24 cellular contexts compared by ENCODE assay signal in the genomic region with DNA sequence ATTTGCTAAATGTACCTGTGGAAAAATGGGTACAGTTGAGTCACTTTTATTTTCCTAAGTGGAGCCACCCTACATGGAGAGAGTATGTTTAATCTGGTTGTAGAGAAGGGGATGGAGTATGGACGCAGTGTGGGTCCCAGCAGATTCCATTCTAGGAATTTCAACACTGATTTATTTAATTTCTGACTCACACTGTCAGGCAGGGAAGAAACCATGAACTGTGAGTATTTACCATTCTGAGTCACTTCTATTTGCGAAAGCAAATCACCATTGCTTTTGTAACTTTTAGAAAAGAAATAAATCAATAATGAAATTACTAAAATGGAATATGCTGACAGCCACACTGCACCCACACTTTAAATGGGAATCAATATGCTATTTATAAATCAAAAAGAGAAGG.
DNase-seq lines count a peak whose midpoint lies in the region; ATAC-seq and TF ChIP-seq lines count a peak whose summit lies in the region.
"Had no signal": no experiment of that assay in that cellular context is flagged by ENCODE, and none has a peak within 500 bp of the region (broad histone marks: within the 10 kb centered on the region; RNA-seq: fewer than 3 reads in every experiment).

No MANE protein-coding gene starts in this region.

- no peaks in the 10 kb centered on the region for H3K4me1 ChIP-seq in breast epithelium
- peaks cover 30% of the 10 kb centered on the region for H3K4me1 ChIP-seq in RWPE2 (ENCODE audit: insufficient read depth, poor library complexity, severe bottlenecking)
- no peaks in the 10 kb centered on the region for H3K4me1 ChIP-seq in endodermal cell (ENCODE audit: control insufficient read depth, insufficient read depth, low read length)
- H3K4me1 ChIP-seq: gastrocnemius medialis, uterus had no signal

- H3K4me1 Mint-ChIP-seq in MCF 10A (ENCODE audit: insufficient read depth, unreplicated experiment) (peaks cover 7% of the 10 kb centered on the region), endodermal cell (peaks cover 7% of the 10 kb centered on the region)
- H3K4me1 Mint-ChIP-seq in activated naive CD4-positive, alpha-beta T cell treated with anti-CD3 and anti-CD28 coated beads for 36 hours (ENCODE audit: low read depth), result no peaks in the 10 kb centered on the region

- ATAC-seq in RWPE2 (ENCODE audit: low read depth), result peak; percentile 94
- ATAC-seq in Right ventricle myocardium inferior, result no peak
- ATAC-seq: activated CD8-positive, alpha-beta T cell treated with anti-CD3 and anti-CD28 coated beads, Interleukin-2, amount 10 ng/mL, durations not matched to agents 7 days and 5 days; gastrocnemius medialis had no signal

- H3K4me3 Mint-ChIP-seq in MCF 10A (ENCODE audit: unreplicated experiment) (no peak overlapping the region), endodermal cell (no peak overlapping the region)
- no peak overlapping the region for H3K4me3 Mint-ChIP-seq in activated naive CD4-positive, alpha-beta T cell treated with anti-CD3 and anti-CD28 coated beads for 36 hours
- H3K4me3 Mint-ChIP-seq: activated CD8-positive, alpha-beta T cell treated with anti-CD3 and anti-CD28 coated beads, Interleukin-2, amount 10 ng/mL, durations not matched to agents 7 days and 5 days; activated T-cell treated with anti-CD3 and anti-CD28 coated beads, Interleukin-2, amount 50 U/mL, for 24 hours; CD4-positive, alpha-beta T cell; dendritic cell treated with granulocyte-macrophage colony-stimulating factor and Interleukin-4, amounts not matched to agents 40 ng/mL and 50 ng/mL, for 4 days; T-helper 1 cell treated with Interleukin-12 subunit alpha and Interleukin-12 subunit beta and Interleukin-4 antibody, amounts not matched to agents 30 μg/mL and 1 μg/mL, for 36 hours had no signal

- no peaks in the 10 kb centered on the region for H3K27me3 Mint-ChIP-seq in MCF 10A (ENCODE audit: insufficient read depth, unreplicated experiment)
- H3K27me3 Mint-ChIP-seq in activated naive CD4-positive, alpha-beta T cell treated with anti-CD3 and anti-CD28 coated beads for 36 hours (ENCODE audit: low read depth), result no peaks in the 10 kb centered on the region
- H3K27me3 Mint-ChIP-seq in endodermal cell (ENCODE audit: insufficient read depth), result no peaks in the 10 kb centered on the region
- H3K27me3 Mint-ChIP-seq: activated T-cell treated with anti-CD3 and anti-CD28 coated beads, Interleukin-2, amount 50 U/mL, for 24 hours; CD4-positive, alpha-beta T cell; dendritic cell treated with granulocyte-macrophage colony-stimulating factor and Interleukin-4, amounts not matched to agents 40 ng/mL and 50 ng/mL, for 4 days; progenitor cell of endocrine pancreas had no signal

- H3K9me3 ChIP-seq in breast epithelium, result no peaks in the 10 kb centered on the region
- H3K9me3 ChIP-seq in RWPE2 (ENCODE audit: severe bottlenecking), result no peaks in the 10 kb centered on the region
- no peaks in the 10 kb centered on the region for H3K9me3 ChIP-seq in endodermal cell (ENCODE audit: control insufficient read depth, low read length)
- H3K9me3 ChIP-seq: gastrocnemius medialis, uterus had no signal

- peak; percentile 63 for DNase-seq in MCF 10A (ENCODE audit: unreplicated experiment)
- no peak for DNase-seq in breast epithelium (ENCODE audit: low spot score in 2 of 2)
- DNase-seq in RWPE2 (ENCODE audit: low spot score), result no peak
- DNase-seq in fibroblast of peridontal ligament (ENCODE audit: extremely low read depth), result peak; percentile 41
- DNase-seq in activated naive CD4-positive, alpha-beta T cell treated with anti-CD3 and anti-CD28 coated beads for 36 hours, result no peak
- no peak for DNase-seq in activated effector memory CD4-positive, alpha-beta T cell treated with anti-CD3 and anti-CD28 coated beads, Interleukin-2, amount 50 U/mL, for 16 hours
- DNase-seq in endodermal cell, result no peak
- no peak for DNase-seq in Right ventricle myocardium inferior (ENCODE audit: missing footprints)
- DNase-seq: activated CD8-positive, alpha-beta T cell treated with anti-CD3 and anti-CD28 coated beads, Interleukin-2, amount 10 ng/mL, durations not matched to agents 7 days and 5 days; activated naive CD4-positive, alpha-beta T cell treated with anti-CD3 and anti-CD28 coated beads, Interleukin-2, amount 50 U/mL, for 16 hours; activated T-cell treated with anti-CD3 and anti-CD28 coated beads, Interleukin-2, amount 50 U/mL, for 24 hours; CD4-positive, alpha-beta T cell; DND-41; gastrocnemius medialis; KBM-7; kidney glomerular epithelial cell; NCI-H1048; NCI-H2029 treated with DMSO at 0.1 percent for 48 hours; stimulated activated CD4-positive, alpha-beta T cell treated with anti-CD3 and anti-CD28 coated beads, Interleukin-4, amount 100 ng/mL, for 1 hour; uterus had no signal

- H3K4me3 ChIP-seq in breast epithelium (no peak overlapping the region), RWPE2 (ENCODE audit: severe bottlenecking) (no peak overlapping the region), endodermal cell (ENCODE audit: low read length) (no peak overlapping the region)
- H3K4me3 ChIP-seq: gastrocnemius medialis, skin epidermis, uterus had no signal

- POLR2A ChIA-PET in MCF 10A (lab: Yijun Ruan, JAX), result interaction anchor here (1.3 kb wide), 1 partner anchor 10 kb away, joined by 3 read pairs; no protein-coding TSS in a partner anchor

- CTCF ChIA-PET in MCF 10A (lab: Yijun Ruan, JAX), result interaction anchor here (0.5 to 0.6 kb wide), 2 partner anchors 149 to 923 kb away, joined by 3 read pairs; no protein-coding TSS in a partner anchor
- CTCF ChIA-PET in activated naive CD4-positive, alpha-beta T cell treated with anti-CD3 and anti-CD28 coated beads for 36 hours (lab: Charles Lee), result no interaction called here

- H3K36me3 ChIP-seq in breast epithelium (no peaks in the 10 kb centered on the region), RWPE2 (ENCODE audit: low read depth) (no peaks in the 10 kb centered on the region), endodermal cell (ENCODE audit: control insufficient read depth, insufficient read depth, low read length) (peaks cover 51% of the 10 kb centered on the region)
- H3K36me3 ChIP-seq: gastrocnemius medialis, uterus had no signal

- H3K27ac ChIP-seq in breast epithelium (no peak overlapping the region), RWPE2 (ENCODE audit: poor library complexity, severe bottlenecking) (peak overlapping the region; percentile 67), endodermal cell (ENCODE audit: low read depth, low read length) (no peak overlapping the region)
- H3K27ac ChIP-seq: gastrocnemius medialis, skin epidermis, uterus had no signal

- H3K9me3 Mint-ChIP-seq in MCF 10A (ENCODE audit: unreplicated experiment) (peaks cover 15% of the 10 kb centered on the region), endodermal cell (peaks cover 3% of the 10 kb centered on the region)
- H3K9me3 Mint-ChIP-seq in activated naive CD4-positive, alpha-beta T cell treated with anti-CD3 and anti-CD28 coated beads for 36 hours, result no peaks in the 10 kb centered on the region
- H3K9me3 Mint-ChIP-seq: dendritic cell treated with granulocyte-macrophage colony-stimulating factor and Interleukin-4, amounts not matched to agents 40 ng/mL and 50 ng/mL, for 4 days had no signal

- H3K27me3 ChIP-seq in breast epithelium, result no peaks in the 10 kb centered on the region
- no peaks in the 10 kb centered on the region for H3K27me3 ChIP-seq in RWPE2 (ENCODE audit: insufficient read depth, poor library complexity, severe bottlenecking)
- no peaks in the 10 kb centered on the region for H3K27me3 ChIP-seq in endodermal cell (ENCODE audit: control insufficient read depth, insufficient read depth, low read length, poor library complexity, severe bottlenecking)
- H3K27me3 ChIP-seq: gastrocnemius medialis, uterus had no signal

- no peak for TF ChIP-seq CTCF in MCF 10A (IDR thresholded peaks at IDR 0.05; ENCODE audit: unreplicated experiment)
- TF ChIP-seq CTCF in breast epithelium (IDR thresholded peaks at IDR 0.05), result no peak
- TF ChIP-seq CTCF in RWPE2 (IDR thresholded peaks at IDR 0.05; ENCODE audit: poor library complexity, severe bottlenecking), result no peak
- TF ChIP-seq CTCF in endodermal cell (conservative IDR thresholded peaks at IDR 0.05), result no peak

- 80 to 100% methylated on average over 1 of the region's 2 CpGs for WGBS in endodermal cell (ENCODE audit: insufficient coverage in 1 of 2, insufficient read length in 1 of 2), 2 experiments

- intact Hi-C loops in MCF 10A (cut with micrococcal nuclease) (no loop called here), breast epithelium (cut with DNase I; ENCODE audit: low total_unique reads) (loop anchor here (2.0 kb wide), 1 partner anchor 67 kb away; no protein-coding TSS in a partner anchor), Right ventricle myocardium inferior (cut with DNase I) (no loop called here)
- intact Hi-C loops in activated naive CD4-positive, alpha-beta T cell treated with anti-CD3 and anti-CD28 coated beads for 36 hours (cut with micrococcal nuclease), result no loop called here

- no TSS peak for BruUV-seq in MCF 10A (replicated peaks; lab: Mats Ljungman, UMichigan)

- H3K36me3 Mint-ChIP-seq in MCF 10A (ENCODE audit: insufficient read depth, unreplicated experiment) (no peaks in the 10 kb centered on the region), endodermal cell (ENCODE audit: low read depth) (peaks cover 34% of the 10 kb centered on the region)
- no peaks in the 10 kb centered on the region for H3K36me3 Mint-ChIP-seq in activated naive CD4-positive, alpha-beta T cell treated with anti-CD3 and anti-CD28 coated beads for 36 hours (ENCODE audit: low read depth)

- no peak overlapping the region for H3K9ac ChIP-seq in endodermal cell (ENCODE audit: extremely low read depth, low read length, poor library complexity, severe bottlenecking)

- no peak for TF ChIP-seq POLR2A in breast epithelium (IDR thresholded peaks at IDR 0.05)

- H3K27ac Mint-ChIP-seq in MCF 10A (ENCODE audit: low read depth, unreplicated experiment) (peak overlapping the region; percentile 71), endodermal cell (no peak overlapping the region)
- no peak overlapping the region for H3K27ac Mint-ChIP-seq in activated naive CD4-positive, alpha-beta T cell treated with anti-CD3 and anti-CD28 coated beads for 36 hours
- H3K27ac Mint-ChIP-seq: activated CD8-positive, alpha-beta T cell treated with anti-CD3 and anti-CD28 coated beads, Interleukin-2, amount 10 ng/mL, durations not matched to agents 7 days and 5 days; activated T-cell treated with anti-CD3 and anti-CD28 coated beads, Interleukin-2, amount 50 U/mL, for 24 hours; CD4-positive, alpha-beta T cell; dendritic cell treated with granulocyte-macrophage colony-stimulating factor and Interleukin-4, amounts not matched to agents 40 ng/mL and 50 ng/mL, for 4 days; progenitor cell of endocrine pancreas; T-helper 1 cell treated with Interleukin-12 subunit alpha and Interleukin-12 subunit beta and Interleukin-4 antibody, amounts not matched to agents 30 μg/mL and 1 μg/mL, for 36 hours had no signal

Comparison
In these comparisons a context has a peak if more than half of its experiments do, and no peak if none do; other contexts are left out.
1. DNase-seq: peak in MCF 10A (single experiment) and fibroblast of peridontal ligament (single experiment); none in breast epithelium (0 of 2), RWPE2 (single experiment), activated naive CD4-positive, alpha-beta T cell treated with anti-CD3 and anti-CD28 coated beads for 36 hours (single experiment), activated effector memory CD4-positive, alpha-beta T cell treated with anti-CD3 and anti-CD28 coated beads, Interleukin-2, amount 50 U/mL, for 16 hours (single experiment), endodermal cell (single experiment) and Right ventricle myocardium inferior (single experiment).